In genomic region chr1:117137281-117137680, GRCh38 we compare ENCODE assay signal across 30 cellular contexts.
"Had no signal": no experiment of that assay in that cellular context is flagged by ENCODE, and none has a peak within 500 bp of the region (broad histone marks: within the 10 kb centered on the region; RNA-seq: fewer than 3 reads in every experiment).

No MANE protein-coding gene starts in this region.

- H3K36me3 ChIP-seq: adrenal gland, breast epithelium, SJSA1 had no signal

- DNase-seq: activated CD4-positive, alpha-beta T cell treated with anti-CD3 and anti-CD28 coated beads for 48 hours; activated CD4-positive, alpha-beta T cell treated with anti-CD3 and anti-CD28 coated beads, Interleukin-2, amount 50 U/mL, for 4 hours; activated CD4-positive, CD25-positive, alpha-beta regulatory T cell treated with anti-CD3 and anti-CD28 coated beads, Interleukin-2, amount 50 U/mL, for 72 hours; activated CD8-positive, alpha-beta memory T cell treated with anti-CD3 and anti-CD28 coated beads, Interleukin-2, amount 10 ng/mL, durations not matched to agents 7 days and 5 days; activated gamma-delta T cell treated with Interleukin-2 at 50 U/mL for 16 hours; activated naive CD4-positive, alpha-beta T cell treated with anti-CD3 and anti-CD28 coated beads, Interleukin-2, amount 50 U/mL, for 16 hours; activated naive CD8-positive, alpha-beta T cell treated with anti-CD3 and anti-CD28 coated beads, Interleukin-2, amount 10 ng/mL, durations not matched to agents 7 days and 5 days; activated T-cell treated with anti-CD3 and anti-CD28 coated beads for 4 hours; activated T-cell treated with anti-CD3 and anti-CD28 coated beads, Interleukin-2, amount 50 U/mL, for 48 hours; adrenal gland; anterior cingulate cortex; central memory CD4-positive, alpha-beta T cell; KG1; NCI-H1092; NCI-H1436 treated with DMSO at 0.1 percent for 48 hours; NCI-H187; NCI-H2171; NCI-H345; NCI-H510A; NCI-H526 treated with DMSO at 0.1 percent for 48 hours; NK-92 treated with Interleukin-12 subunit alpha and Interleukin-12 subunit beta, amount 100 ng/mL, for 24 hours; OCI-M1; RPMI8226; SHP77; SW 1271 had no signal

- H3K4me1 Mint-ChIP-seq: activated CD8-positive, alpha-beta memory T cell treated with anti-CD3 and anti-CD28 coated beads, Interleukin-2, amount 10 ng/mL, durations not matched to agents 7 days and 5 days; activated naive CD8-positive, alpha-beta T cell treated with anti-CD3 and anti-CD28 coated beads, Interleukin-2, amount 10 ng/mL, durations not matched to agents 7 days and 5 days had no signal

- H3K27me3 ChIP-seq: adrenal gland, breast epithelium, SJSA1 had no signal

- H3K4me1 ChIP-seq: adrenal gland, breast epithelium had no signal

- H3K4me3 ChIP-seq: adrenal gland, breast epithelium, SJSA1 had no signal

- H3K36me3 Mint-ChIP-seq: activated CD8-positive, alpha-beta memory T cell treated with anti-CD3 and anti-CD28 coated beads, Interleukin-2, amount 10 ng/mL, durations not matched to agents 7 days and 5 days; activated naive CD8-positive, alpha-beta T cell treated with anti-CD3 and anti-CD28 coated beads, Interleukin-2, amount 10 ng/mL, durations not matched to agents 7 days and 5 days; IgD-negative memory B cell had no signal

- H3K9me3 ChIP-seq: adrenal gland, breast epithelium, SJSA1 had no signal

- H3K27ac ChIP-seq: adrenal gland, breast epithelium, SJSA1 had no signal

- H3K9me3 Mint-ChIP-seq: activated naive CD8-positive, alpha-beta T cell treated with anti-CD3 and anti-CD28 coated beads, Interleukin-2, amount 10 ng/mL, durations not matched to agents 7 days and 5 days; activated T-helper 2 cell treated with anti-CD3 and anti-CD28 coated beads, Interferon-gamma antibody, Interleukin-2, Interleukin-4, amounts not matched to agents 10 μg/mL and 5 μg/mL and 100 μg/mL, durations not matched to agents 14 hours and 24 hours and 36 hours; T-helper 2 cell treated with Interferon-gamma antibody and Interleukin-4, amounts not matched to agents 5 μg/mL and 100 μg/mL, for 36 hours had no signal

- H3K27ac Mint-ChIP-seq: activated CD8-positive, alpha-beta memory T cell treated with anti-CD3 and anti-CD28 coated beads, Interleukin-2, amount 10 ng/mL, durations not matched to agents 7 days and 5 days; activated naive CD8-positive, alpha-beta T cell treated with anti-CD3 and anti-CD28 coated beads, Interleukin-2, amount 10 ng/mL, durations not matched to agents 7 days and 5 days; activated T-helper 2 cell treated with anti-CD3 and anti-CD28 coated beads, Interferon-gamma antibody, Interleukin-2, Interleukin-4, amounts not matched to agents 10 μg/mL and 5 μg/mL and 100 μg/mL, durations not matched to agents 14 hours and 24 hours and 36 hours; T-helper 2 cell treated with Interferon-gamma antibody and Interleukin-4, amounts not matched to agents 5 μg/mL and 100 μg/mL, for 36 hours had no signal

- H3K4me3 Mint-ChIP-seq: activated CD8-positive, alpha-beta memory T cell treated with anti-CD3 and anti-CD28 coated beads, Interleukin-2, amount 10 ng/mL, durations not matched to agents 7 days and 5 days; activated naive CD8-positive, alpha-beta T cell treated with anti-CD3 and anti-CD28 coated beads, Interleukin-2, amount 10 ng/mL, durations not matched to agents 7 days and 5 days; IgD-negative memory B cell; T-helper 2 cell treated with Interferon-gamma antibody and Interleukin-4, amounts not matched to agents 5 μg/mL and 100 μg/mL, for 36 hours had no signal
